Comparison of ENCODE assay signal across 5 cellular contexts in the genomic region with DNA sequence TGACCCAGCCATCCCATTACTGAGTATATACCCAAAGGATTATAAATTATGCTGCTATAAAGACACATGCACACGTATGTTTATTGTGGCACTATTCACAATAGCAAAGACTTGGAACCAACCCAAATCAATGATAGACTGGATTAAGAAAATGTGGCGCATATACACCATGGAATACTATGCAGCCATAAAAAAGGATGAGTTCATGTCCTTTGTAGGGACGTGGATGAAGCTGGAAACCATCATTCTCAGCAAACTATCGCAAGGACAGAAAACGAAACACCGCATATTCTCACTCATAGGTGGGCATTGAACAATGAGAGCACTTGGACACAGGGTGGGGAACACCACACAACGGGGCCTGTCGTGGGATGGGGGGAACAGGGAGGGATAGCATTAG. TPM values are rescaled to one million over a fixed set of nuclear protein-coding genes. Genes with fewer than 3 reads are reported as not detected.
"Had no signal": no experiment of that assay in that cellular context is flagged by ENCODE, and none has a peak within 500 bp of the region (broad histone marks: within the 10 kb centered on the region; RNA-seq: fewer than 3 reads in every experiment).

No MANE protein-coding gene starts in this region.

RNA-seq across cellular contexts. Expression of a gene that starts 36.1 kb away (rescaled TPM):
- total RNA-seq: activated B cell treated with CpG ODN at 0.5 μM for 24 hours, cardiac muscle cell, esophagus muscularis mucosa, gastroesophageal sphincter, T-helper 17 cell had no signal
